In the genomic region with DNA sequence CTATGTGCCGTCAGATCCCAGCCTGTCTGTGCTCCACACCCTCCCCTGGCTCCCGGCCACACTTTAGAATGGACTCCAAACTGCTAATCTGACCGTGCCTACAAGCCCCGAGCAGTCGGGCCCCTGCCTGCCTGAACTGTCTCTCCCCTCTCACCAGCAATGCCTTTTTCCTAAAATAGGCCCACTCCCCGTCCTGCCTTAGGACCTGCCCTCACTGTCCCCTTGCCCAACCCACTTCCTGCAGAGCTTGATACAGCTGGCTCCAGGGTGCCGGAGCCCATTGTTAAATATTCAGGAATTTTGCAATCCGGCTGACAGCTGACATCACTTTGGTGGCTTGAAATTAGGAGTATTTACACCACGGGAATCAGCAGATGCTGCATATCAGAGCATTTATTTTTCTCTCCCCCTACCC, we compare ENCODE assay signal across 16 cellular contexts. TPM values are rescaled to one million over a fixed set of nuclear protein-coding genes. Genes with fewer than 3 reads are reported as not detected.
DNase-seq lines count a peak whose midpoint lies in the region; ATAC-seq and TF ChIP-seq lines count a peak whose summit lies in the region.
"Had no signal": no experiment of that assay in that cellular context is flagged by ENCODE, and none has a peak within 500 bp of the region (broad histone marks: within the 10 kb centered on the region; RNA-seq: fewer than 3 reads in every experiment).

No MANE protein-coding gene starts in this region.

- peaks cover 41% of the 10 kb centered on the region for H3K36me3 Mint-ChIP-seq in osteocyte (ENCODE audit: unreplicated experiment)
- H3K36me3 Mint-ChIP-seq in natural killer cell, result no peaks in the 10 kb centered on the region
- peaks cover 5% of the 10 kb centered on the region for H3K36me3 Mint-ChIP-seq in glutamatergic neuron (ENCODE audit: unreplicated experiment)
- H3K36me3 Mint-ChIP-seq: activated naive CD4-positive, alpha-beta T cell treated with anti-CD3 and anti-CD28 coated beads, Interleukin-2, amount 50 U/mL, for 24 hours; naive B cell had no signal

- intact Hi-C loops in left ventricle myocardium inferior (cut with micrococcal nuclease) (no loop called here), natural killer cell (cut with micrococcal nuclease) (no loop called here)

- peak overlapping the region; percentile 14; the same call in 1 of the 2 replicates for H3K27ac ChIP-seq in GM23248
- peak overlapping the region; percentile 82 for H3K27ac ChIP-seq in left ventricle myocardium inferior (replicated peaks)

- H3K27ac Mint-ChIP-seq in osteocyte (ENCODE audit: unreplicated experiment) (peak overlapping the region; percentile 74), natural killer cell (no peak overlapping the region), glutamatergic neuron (ENCODE audit: unreplicated experiment) (no peak overlapping the region)
- H3K27ac Mint-ChIP-seq: activated B cell treated with CpG ODN at 0.5 μM for 24 hours; activated naive CD4-positive, alpha-beta T cell treated with anti-CD3 and anti-CD28 coated beads, Interleukin-2, amount 50 U/mL, for 24 hours; naive B cell; stimulated activated naive CD8-positive, alpha-beta T cell treated with anti-CD3 and anti-CD28 coated beads, Interleukin-15, amount 100 ng/mL, for 72 hours had no signal

- H3K9me3 ChIP-seq in GM23248 (ENCODE audit: low read depth) (no peaks in the 10 kb centered on the region), left ventricle myocardium inferior (replicated peaks) (peaks cover 12% of the 10 kb centered on the region)

- no peak overlapping the region for H3K9ac ChIP-seq in GM23248

- DNase-seq in GM23248, result peak; percentile 51
- peak; percentile 47 for DNase-seq in choroid plexus epithelial cell (ENCODE audit: low read depth)
- DNase-seq in left ventricle myocardium inferior, result peak; percentile 41
- DNase-seq in osteocyte (ENCODE audit: extremely low spot score, unreplicated experiment), result no peak
- no peak for DNase-seq in UCSD-AML1 (lab: John Stamatoyannopoulos, UW; ENCODE audit: unreplicated experiment)
- DNase-seq in natural killer cell, result no peak
- no peak for DNase-seq in glutamatergic neuron
- DNase-seq: activated B cell treated with CpG ODN at 0.5 μM for 24 hours; activated CD8-positive, alpha-beta memory T cell treated with anti-CD3 and anti-CD28 coated beads, Interleukin-2, amount 50 U/mL, for 4 hours; KBM-7; naive B cell; NCI-H1417 treated with DMSO at 0.1 percent for 48 hours; PC-3; stimulated activated naive CD8-positive, alpha-beta T cell treated with anti-CD3 and anti-CD28 coated beads, Interleukin-15, amount 100 ng/mL, for 72 hours had no signal

- H3K27me3 Mint-ChIP-seq in osteocyte (ENCODE audit: unreplicated experiment) (no peaks in the 10 kb centered on the region), natural killer cell (ENCODE audit: low read depth in 2 of 2) (no peaks in the 10 kb centered on the region), glutamatergic neuron (ENCODE audit: unreplicated experiment) (peaks cover 3% of the 10 kb centered on the region)

- H3K4me2 ChIP-seq in GM23248 (ENCODE audit: unreplicated experiment), result peak overlapping the region; percentile 13

- ATAC-seq in GM18505 (IDR thresholded peaks at IDR 0.05; ENCODE audit: unreplicated experiment) (no peak), natural killer cell (no peak)
- ATAC-seq: PC-3; stimulated activated naive CD8-positive, alpha-beta T cell treated with anti-CD3 and anti-CD28 coated beads, Interleukin-15, amount 100 ng/mL, for 72 hours had no signal

- H4K20me1 ChIP-seq in GM23248 (ENCODE audit: insufficient read depth), result no peaks in the 10 kb centered on the region

- H3K79me2 ChIP-seq in GM23248 (ENCODE audit: insufficient read depth), result peaks cover 86% of the 10 kb centered on the region

- H3K27me3 ChIP-seq in GM23248 (replicated peaks; ENCODE audit: insufficient read depth) (no peaks in the 10 kb centered on the region), left ventricle myocardium inferior (ENCODE audit: low read depth) (no peaks in the 10 kb centered on the region)

- H3K4me3 Mint-ChIP-seq in osteocyte (ENCODE audit: unreplicated experiment) (peak overlapping the region; percentile 10), natural killer cell (no peak overlapping the region), glutamatergic neuron (ENCODE audit: unreplicated experiment) (no peak overlapping the region)
- H3K4me3 Mint-ChIP-seq: activated B cell treated with CpG ODN at 0.5 μM for 24 hours; activated naive CD4-positive, alpha-beta T cell treated with anti-CD3 and anti-CD28 coated beads, Interleukin-2, amount 50 U/mL, for 24 hours; naive B cell; stimulated activated naive CD8-positive, alpha-beta T cell treated with anti-CD3 and anti-CD28 coated beads, Interleukin-15, amount 100 ng/mL, for 72 hours had no signal

- 29 to 34% methylated on average over 9 of the region's 9 CpGs for WGBS in GM23248 (ENCODE audit: low coverage in 1 of 2, low lambda C conversion rate in 2 of 2, missing lambda C conversion rate in 2 of 2), 2 experiments

- H3K4me1 ChIP-seq in GM23248 (ENCODE audit: insufficient read depth) (peaks cover 50% of the 10 kb centered on the region), left ventricle myocardium inferior (peaks cover 81% of the 10 kb centered on the region)

- no peaks in the 10 kb centered on the region for H3K9me3 Mint-ChIP-seq in osteocyte (ENCODE audit: unreplicated experiment)
- no peaks in the 10 kb centered on the region for H3K9me3 Mint-ChIP-seq in natural killer cell
- H3K9me3 Mint-ChIP-seq in glutamatergic neuron (ENCODE audit: unreplicated experiment), result peaks cover 2% of the 10 kb centered on the region
- H3K9me3 Mint-ChIP-seq: activated B cell treated with CpG ODN at 0.5 μM for 24 hours; activated naive CD4-positive, alpha-beta T cell treated with anti-CD3 and anti-CD28 coated beads, Interleukin-2, amount 50 U/mL, for 24 hours; naive B cell; stimulated activated naive CD8-positive, alpha-beta T cell treated with anti-CD3 and anti-CD28 coated beads, Interleukin-15, amount 100 ng/mL, for 72 hours had no signal

- no peak overlapping the region for H3K4me3 ChIP-seq in GM23248
- H3K4me3 ChIP-seq in choroid plexus epithelial cell (ENCODE audit: low read depth, low read length), result no peak overlapping the region
- H3K4me3 ChIP-seq in left ventricle myocardium inferior, result no peak overlapping the region

- no peak overlapping the region for H2AFZ ChIP-seq in GM23248

- in situ Hi-C loops in GM23248 (cut with MboI), result no loop called here

- H3K4me1 Mint-ChIP-seq in osteocyte (ENCODE audit: unreplicated experiment) (peaks cover 80% of the 10 kb centered on the region), natural killer cell (no peaks in the 10 kb centered on the region), glutamatergic neuron (ENCODE audit: low read depth, unreplicated experiment) (peaks cover 12% of the 10 kb centered on the region)
- H3K4me1 Mint-ChIP-seq: activated B cell treated with CpG ODN at 0.5 μM for 24 hours; activated naive CD4-positive, alpha-beta T cell treated with anti-CD3 and anti-CD28 coated beads, Interleukin-2, amount 50 U/mL, for 24 hours had no signal

- TF ChIP-seq CTCF in choroid plexus epithelial cell (conservative IDR thresholded peaks at IDR 0.05; ENCODE audit: low read depth, low read length), result no peak
- TF ChIP-seq CTCF in left ventricle myocardium inferior (IDR thresholded peaks at IDR 0.05; ENCODE audit: borderline replicate concordance), result no peak
- TF ChIP-seq CTCF in osteocyte (IDR thresholded peaks at IDR 0.05), result no peak
- no peak for TF ChIP-seq CTCF in natural killer cell (IDR thresholded peaks at IDR 0.05)
- TF ChIP-seq CTCF in glutamatergic neuron (IDR thresholded peaks at IDR 0.05; ENCODE audit: partially characterized antibody, unreplicated experiment), result no peak

- H3K9me2 ChIP-seq in GM23248 (ENCODE audit: insufficient read depth), result no peaks in the 10 kb centered on the region

- no peak for TF ChIP-seq POLR2A in GM18505 (IDR thresholded peaks at IDR 0.05; ENCODE audit: borderline replicate concordance, extremely low read depth, insufficient read depth, insufficient read length)

- H3F3A ChIP-seq in GM23248 (ENCODE audit: insufficient read depth), result peaks cover 24% of the 10 kb centered on the region

- H3K36me3 ChIP-seq in GM23248 (ENCODE audit: low read depth), result no peaks in the 10 kb centered on the region
- no peaks in the 10 kb centered on the region for H3K36me3 ChIP-seq in left ventricle myocardium inferior

RNA-seq across cellular contexts. Expression of gene MN1, which starts 21.4 kb away (rescaled TPM):
- total RNA-seq in GM23248 (2014; rRNA removed; shearing (Covaris generic)), result 24.8 and 25.9 TPM in 2 replicates
- 4.2 and 4.4 TPM in 2 replicates for polyA plus RNA-seq in GM23248 (2016; fragmentation: Nextera tagmentation; extraction: Ambion mirVana)
- total RNA-seq in left ventricle myocardium inferior (7.7 TPM), osteocyte (145 and 153 TPM in 2 replicates), natural killer cell (under 1 TPM; 0.39 to 0.83 (median 0.82) TPM), glutamatergic neuron (ENCODE audit: unreplicated experiment) (0.91 TPM)

Comparison
In these comparisons a context has a peak if more than half of its experiments do, and no peak if none do; other contexts are left out.
1. DNase-seq: peak in GM23248 (single experiment), choroid plexus epithelial cell (single experiment) and left ventricle myocardium inferior (single experiment); none in osteocyte (single experiment), UCSD-AML1 (single experiment), natural killer cell (single experiment) and glutamatergic neuron (single experiment).